Comparison of ENCODE assay signal across 8 cellular contexts in genomic region chr19:49391581-49392399, GRCh38. TPM values are rescaled to one million over a fixed set of nuclear protein-coding genes. Genes with fewer than 3 reads are reported as not detected.
DNase-seq lines count a peak whose midpoint lies in the region; ATAC-seq and TF ChIP-seq lines count a peak whose summit lies in the region.

No MANE protein-coding gene starts in this region.

- H3K79me2 ChIP-seq in Loucy (ENCODE audit: insufficient read depth, low read length) (no peaks in the 10 kb centered on the region), osteoblast (ENCODE audit: insufficient read depth, low read length) (no peaks in the 10 kb centered on the region)

- H3K27ac ChIP-seq in osteoblast (ENCODE audit: low read depth, low read length) = no peak overlapping the region
- no peak overlapping the region for H3K27ac ChIP-seq in thyroid gland

- TF ChIP-seq POLR2A in thyroid gland (IDR thresholded peaks at IDR 0.05) = no peak

- WGBS in thyroid gland, 2 donors = 24 to 26% methylated on average over 14 of the region's 14 CpGs

- H3K9me3 ChIP-seq in Loucy (ENCODE audit: insufficient read depth, low read depth, low read length) = no peaks in the 10 kb centered on the region
- H3K9me3 ChIP-seq in osteoblast (ENCODE audit: low read depth, low read length) = no peaks in the 10 kb centered on the region
- H3K9me3 ChIP-seq in thyroid gland = no peaks in the 10 kb centered on the region

- H3K4me1 ChIP-seq in Loucy (ENCODE audit: insufficient read depth, low read length, poor library complexity, severe bottlenecking) (peaks cover 21% of the 10 kb centered on the region), osteoblast (ENCODE audit: insufficient read depth, low read length) (no peaks in the 10 kb centered on the region), thyroid gland (no peaks in the 10 kb centered on the region)

- no peaks in the 10 kb centered on the region; the same call in 1 of the 2 replicates for H3F3A ChIP-seq in Loucy (ENCODE audit: low read depth)

- peak; percentile 88 for DNase-seq in GM10248 (ENCODE audit: extremely low spot score)
- peak; percentile 61 for DNase-seq in SHP77 treated with DMSO at 0.1 percent for 48 hours (lab: John Stamatoyannopoulos, UW)
- peak; percentile 68 for DNase-seq in activated effector memory CD4-positive, alpha-beta T cell treated with Interleukin-2 at 50 U/mL for 16 hours
- peak; percentile 26 for DNase-seq in foreskin melanocyte
- peak; percentile 93 for DNase-seq in osteoblast (ENCODE audit: insufficient read length, low spot score, missing footprints)
- peak; percentile 74 to 86 for DNase-seq in thyroid gland

- no peaks in the 10 kb centered on the region for H3K36me3 ChIP-seq in Loucy (ENCODE audit: insufficient read depth, low read length)
- no peaks in the 10 kb centered on the region for H3K36me3 ChIP-seq in osteoblast (ENCODE audit: insufficient read depth, low read length)
- no peaks in the 10 kb centered on the region for H3K36me3 ChIP-seq in thyroid gland

- peak overlapping the region; percentile 66 for H2AFZ ChIP-seq in Loucy (ENCODE audit: low read length)
- H2AFZ ChIP-seq in osteoblast (ENCODE audit: low read length) = no peak overlapping the region

- intact Hi-C loops in thyroid gland (cut with DNase I) = loop anchor here (2.0 to 5.0 kb wide), 2 partner anchors 51 to 156 kb away; no protein-coding TSS in a partner anchor

- CTCF ChIA-PET in GM10248 (lab: Yijun Ruan, JAX) = interaction anchor here (0.7 to 4.1 kb wide), 34 partner anchors 9 to 179 kb away, joined by 3 to 33 read pairs (median 6); partner anchors contain the start of genes FLT3LG, GFY and SLC17A7

- peak overlapping the region; percentile 49 for H3K4me2 ChIP-seq in Loucy (ENCODE audit: low read depth, low read length, poor library complexity, severe bottlenecking)
- H3K4me2 ChIP-seq in osteoblast (ENCODE audit: insufficient read depth, low read length) = no peak overlapping the region

- POLR2A ChIA-PET in GM10248 (lab: Yijun Ruan, JAX) = no interaction called here

- H3K9ac ChIP-seq in Loucy (ENCODE audit: low read depth, low read length, poor library complexity, severe bottlenecking) = peak overlapping the region; percentile 29

- H3K27me3 ChIP-seq in Loucy (ENCODE audit: insufficient read depth, low read length, poor library complexity, severe bottlenecking) (no peaks in the 10 kb centered on the region), osteoblast (ENCODE audit: insufficient read depth, low read length) (no peaks in the 10 kb centered on the region), thyroid gland (no peaks in the 10 kb centered on the region)

- TF ChIP-seq CTCF in GM10248 (IDR thresholded peaks at IDR 0.05; ENCODE audit: control extremely low read depth, extremely low read depth, low read depth, missing control alignments) = peak; percentile 89
- TF ChIP-seq CTCF in Loucy (conservative IDR thresholded peaks at IDR 0.05; ENCODE audit: low read length) = peak; percentile 97
- TF ChIP-seq CTCF in osteoblast (IDR thresholded peaks at IDR 0.05; ENCODE audit: extremely low read depth, low read depth, low read length) = peak; percentile 82
- peak; percentile 39 to 94 (median 82) for TF ChIP-seq CTCF in thyroid gland (IDR thresholded peaks at IDR 0.05)

- H4K20me1 ChIP-seq in Loucy (ENCODE audit: insufficient read depth, low read length, poor library complexity, severe bottlenecking) (no peaks in the 10 kb centered on the region), osteoblast (ENCODE audit: insufficient read depth, low read length) (no peaks in the 10 kb centered on the region)

- no peaks in the 10 kb centered on the region for H3K9me2 ChIP-seq in Loucy (replicated peaks; ENCODE audit: low read depth, low read length)

- ATAC-seq in HG03039 (IDR thresholded peaks at IDR 0.05; ENCODE audit: unreplicated experiment) = no peak

- H3K4me3 ChIP-seq in Loucy (ENCODE audit: low read length, poor library complexity, severe bottlenecking) (peak overlapping the region; percentile 16), osteoblast (ENCODE audit: insufficient read depth, low read length) (no peak overlapping the region), thyroid gland (replicated peaks in 1 of 3) (no peak overlapping the region)

RNA-seq across cellular contexts. Expression of gene KASH5, which starts 3.7 kb away (rescaled TPM):
- not detected in 2 replicates for total RNA-seq in osteoblast
- total RNA-seq in thyroid gland = 1 to 10 TPM in 1 of 4 donors, not detected in 3; 1.3 TPM

RNA-seq across cellular contexts. Expression of gene DKKL1, which starts 28.1 kb away (rescaled TPM):
- total RNA-seq in osteoblast (0.36 TPM in 1 of 2 replicates, not detected in the other), thyroid gland (1 to 10 TPM in 1 of 4 donors, not detected in 3; 1.3 TPM)

RNA-seq across cellular contexts. Expression of gene TEAD2, which starts 29.6 kb away (rescaled TPM):
- total RNA-seq in osteoblast (40.1 and 41.3 TPM in 2 replicates), thyroid gland (10 to 100 TPM in 3 of 4 donors, 1 to 10 TPM in 1; 6.9 to 19.5 (median 13.7) TPM)

RNA-seq across cellular contexts. Expression of gene PTH2, which starts 31.5 kb away (rescaled TPM):
- total RNA-seq in osteoblast (not detected in 2 replicates), thyroid gland (not detected)

RNA-seq across cellular contexts. Expression of gene GFY, which starts 33.4 kb away (rescaled TPM):
- total RNA-seq in osteoblast (not detected in 2 replicates), thyroid gland (not detected)

Comparison
In these comparisons a context has a peak if more than half of its experiments do, and no peak if none do; other contexts are left out.
1. DNase-seq: peak in every context shown above with its lines; median percentile 93 in osteoblast; 88 in GM10248; 80 in thyroid gland; 68 in activated effector memory CD4-positive, alpha-beta T cell treated with Interleukin-2 at 50 U/mL for 16 hours; 61 in SHP77 treated with DMSO at 0.1 percent for 48 hours; 26 in foreskin melanocyte.